In the genomic region with DNA sequence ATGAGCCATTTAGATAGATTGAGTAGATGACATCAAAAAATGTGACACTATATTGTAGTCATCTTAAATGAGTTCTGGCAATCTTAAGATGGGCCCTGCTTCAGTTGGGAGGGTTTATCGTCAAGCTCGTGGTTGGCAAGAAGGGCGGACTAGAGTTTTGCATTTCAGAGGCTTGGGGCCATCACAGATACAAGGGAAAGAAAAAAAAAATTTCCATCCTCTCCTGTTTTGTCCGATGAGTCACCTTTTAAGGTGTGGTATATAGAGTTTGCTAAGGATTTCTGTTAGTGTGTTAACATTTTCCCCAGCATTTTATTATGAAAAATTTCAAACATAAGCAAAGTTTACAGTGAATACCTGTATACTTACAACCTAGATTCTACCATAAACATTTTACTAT, we compare ENCODE assay signal across 37 cellular contexts. TPM values are rescaled to one million over a fixed set of nuclear protein-coding genes. Genes with fewer than 3 reads are reported as not detected.
DNase-seq lines count a peak whose midpoint lies in the region; ATAC-seq, FAIRE-seq and TF ChIP-seq lines count a peak whose summit lies in the region.
"Had no signal": no experiment of that assay in that cellular context is flagged by ENCODE, and none has a peak within 500 bp of the region (broad histone marks: within the 10 kb centered on the region; RNA-seq: fewer than 3 reads in every experiment).

No MANE protein-coding gene starts in this region.

- no peak for TF ChIP-seq EP300 in GM12878 (IDR thresholded peaks at IDR 0.05; ENCODE audit: borderline replicate concordance in 1 of 2, control insufficient read depth in 1 of 2, low read depth in 2 of 2, low read length in 2 of 2)

- no peak for TF ChIP-seq RAD21 in GM12878 (IDR thresholded peaks at IDR 0.05; ENCODE audit: insufficient read depth, low read depth, low read length)

- ATAC-seq in activated T-cell treated with anti-CD3 and anti-CD28 coated beads, Interleukin-2, amount 50 U/mL, for 4 hours, result no peak
- ATAC-seq in GM12878 (no peak), HG03342 (IDR thresholded peaks at IDR 0.05; ENCODE audit: unreplicated experiment) (no peak), GM21515 (IDR thresholded peaks at IDR 0.05; ENCODE audit: unreplicated experiment) (no peak)
- no peak for ATAC-seq in stimulated activated memory B cell treated with anti-CD40 and anti-IgM and Interleukin-4, amounts not matched to agents 10 μg/mL and 1 μg/mL and 100 μg/mL, for 72 hours
- ATAC-seq: activated CD8-positive, alpha-beta memory T cell treated with anti-CD3 and anti-CD28 coated beads, Interleukin-2, amount 10 ng/mL, durations not matched to agents 7 days and 5 days; effector memory CD8-positive, alpha-beta T cell; HepG2; left lung; pancreas had no signal

- in situ Hi-C loops in GM12878 (cut with MboI), result no loop called here

- H3K27me3 ChIP-seq in GM12878 (replicated peaks in 1 of 2; ENCODE audit: control insufficient read depth in 2 of 2, insufficient read depth in 2 of 2, low read length in 1 of 2), result no peaks in the 10 kb centered on the region
- H3K27me3 ChIP-seq: cardiac muscle cell, colonic mucosa, left lung, neural progenitor cell, pancreas, uterus had no signal

- no peak for TF ChIP-seq POLR2A in GM12878 (IDR thresholded peaks at IDR 0.05; ENCODE audit: low read depth, low read length)

- H3K4me3 Mint-ChIP-seq in activated T-cell treated with anti-CD3 and anti-CD28 coated beads, Interleukin-2, amount 50 U/mL, for 24 hours, result no peak overlapping the region
- no peak overlapping the region for H3K4me3 Mint-ChIP-seq in activated T-cell treated with anti-CD3 and anti-CD28 coated beads, Interleukin-2, amount 50 U/mL, for 4 hours
- no peak overlapping the region for H3K4me3 Mint-ChIP-seq in stimulated activated memory B cell treated with anti-CD40 and anti-IgM and Interleukin-4, amounts not matched to agents 10 μg/mL and 1 μg/mL and 100 μg/mL, for 72 hours
- H3K4me3 Mint-ChIP-seq: activated CD4-positive, alpha-beta T cell treated with anti-CD3 and anti-CD28 coated beads, Interleukin-2, amount 10 ng/mL, durations not matched to agents 24 days and 14 days; activated CD8-positive, alpha-beta memory T cell treated with anti-CD3 and anti-CD28 coated beads, Interleukin-2, amount 10 ng/mL, durations not matched to agents 7 days and 5 days; CD4-positive, CD25-positive, alpha-beta regulatory T cell; effector memory CD8-positive, alpha-beta T cell; neural progenitor cell; T-helper 2 cell treated with Interferon-gamma antibody and Interleukin-4, amounts not matched to agents 5 μg/mL and 100 μg/mL, for 36 hours had no signal

- H3K27ac Mint-ChIP-seq in activated T-cell treated with anti-CD3 and anti-CD28 coated beads, Interleukin-2, amount 50 U/mL, for 24 hours, result peak overlapping the region; percentile 78
- peak overlapping the region; percentile 40 for H3K27ac Mint-ChIP-seq in stimulated activated memory B cell treated with anti-CD40 and anti-IgM and Interleukin-4, amounts not matched to agents 10 μg/mL and 1 μg/mL and 100 μg/mL, for 72 hours
- H3K27ac Mint-ChIP-seq: activated CD4-positive, alpha-beta T cell treated with anti-CD3 and anti-CD28 coated beads, Interleukin-2, amount 10 ng/mL, durations not matched to agents 24 days and 14 days; activated naive CD4-positive, alpha-beta T cell treated with anti-CD3 and anti-CD28 coated beads, Interleukin-2, amount 50 U/mL, for 72 hours; activated T-helper 2 cell treated with anti-CD3 and anti-CD28 coated beads, Interferon-gamma antibody, Interleukin-2, Interleukin-4, amounts not matched to agents 10 μg/mL and 5 μg/mL and 100 μg/mL, durations not matched to agents 14 hours and 24 hours and 36 hours; neural progenitor cell; T-helper 2 cell treated with Interferon-gamma antibody and Interleukin-4, amounts not matched to agents 5 μg/mL and 100 μg/mL, for 36 hours had no signal

- no peaks in the 10 kb centered on the region for H3K9me3 Mint-ChIP-seq in activated T-cell treated with anti-CD3 and anti-CD28 coated beads, Interleukin-2, amount 50 U/mL, for 24 hours
- no peaks in the 10 kb centered on the region for H3K9me3 Mint-ChIP-seq in activated T-cell treated with anti-CD3 and anti-CD28 coated beads, Interleukin-2, amount 50 U/mL, for 4 hours
- no peaks in the 10 kb centered on the region for H3K9me3 Mint-ChIP-seq in stimulated activated memory B cell treated with anti-CD40 and anti-IgM and Interleukin-4, amounts not matched to agents 10 μg/mL and 1 μg/mL and 100 μg/mL, for 72 hours
- H3K9me3 Mint-ChIP-seq: activated CD4-positive, alpha-beta T cell treated with anti-CD3 and anti-CD28 coated beads, Interleukin-2, amount 10 ng/mL, durations not matched to agents 24 days and 14 days; activated naive CD4-positive, alpha-beta T cell treated with anti-CD3 and anti-CD28 coated beads, Interleukin-2, amount 50 U/mL, for 72 hours; activated T-helper 2 cell treated with anti-CD3 and anti-CD28 coated beads, Interferon-gamma antibody, Interleukin-2, Interleukin-4, amounts not matched to agents 10 μg/mL and 5 μg/mL and 100 μg/mL, durations not matched to agents 14 hours and 24 hours and 36 hours; CD4-positive, CD25-positive, alpha-beta regulatory T cell; effector memory CD8-positive, alpha-beta T cell; neural progenitor cell; T-helper 2 cell treated with Interferon-gamma antibody and Interleukin-4, amounts not matched to agents 5 μg/mL and 100 μg/mL, for 36 hours had no signal

- peaks cover 30 to 48% of the 10 kb centered on the region in 2 experiments for H3K36me3 ChIP-seq in GM12878 (ENCODE audit: control insufficient read depth in 2 of 2, insufficient read depth in 2 of 2, low read length in 1 of 2)
- H3K36me3 ChIP-seq: uterus had no signal

- BruUV-seq in GM12878 (replicated peaks; lab: Mats Ljungman, UMichigan), result no TSS peak

- peak overlapping the region; percentile 64; the same call in 1 of the 2 replicates for H3K27ac ChIP-seq in GM12878 (ENCODE audit: control insufficient read depth, insufficient read depth)
- H3K27ac ChIP-seq: cardiac muscle cell, colonic mucosa, left lung, neural progenitor cell, pancreas, uterus, VCaP had no signal

- H3K4me2 ChIP-seq in GM12878 (ENCODE audit: control insufficient read depth, insufficient read depth), result peak overlapping the region; percentile 89; the same call in 1 of the 2 replicates
- H3K4me2 ChIP-seq: neural progenitor cell had no signal

- H3K79me2 ChIP-seq in GM12878 (ENCODE audit: control insufficient read depth, insufficient read depth, low read length), result no peaks in the 10 kb centered on the region; the same call in none of the 2 replicates

- H3K9ac ChIP-seq in GM12878 (ENCODE audit: control insufficient read depth, insufficient read depth, low read length), result no peak overlapping the region
- H3K9ac ChIP-seq: neural progenitor cell had no signal

- H3K9me3 ChIP-seq in GM12878 (replicated peaks; ENCODE audit: control insufficient read depth, insufficient read depth, low read length), result no peaks in the 10 kb centered on the region
- H3K9me3 ChIP-seq: colonic mucosa, left lung, pancreas, uterus had no signal

- no peak overlapping the region for H3K4me3 ChIP-seq in GM12878
- H3K4me3 ChIP-seq: cardiac muscle cell, colonic mucosa, left lung, neural progenitor cell, pancreas, uterus had no signal

- SMC1A ChIA-PET in GM12878 (lab: Charles Lee; ENCODE audit: uncharacterized antibody, unreplicated experiment), result interaction anchor here (1.0 to 2.9 kb wide), 4 partner anchors 11 to 58 kb away, joined by 3 to 11 read pairs (median 6); no protein-coding TSS in a partner anchor

- no peaks in the 10 kb centered on the region for H3K27me3 Mint-ChIP-seq in activated T-cell treated with anti-CD3 and anti-CD28 coated beads, Interleukin-2, amount 50 U/mL, for 24 hours
- no peaks in the 10 kb centered on the region for H3K27me3 Mint-ChIP-seq in activated T-cell treated with anti-CD3 and anti-CD28 coated beads, Interleukin-2, amount 50 U/mL, for 4 hours (ENCODE audit: low read depth)
- no peaks in the 10 kb centered on the region for H3K27me3 Mint-ChIP-seq in stimulated activated memory B cell treated with anti-CD40 and anti-IgM and Interleukin-4, amounts not matched to agents 10 μg/mL and 1 μg/mL and 100 μg/mL, for 72 hours
- H3K27me3 Mint-ChIP-seq: activated CD4-positive, alpha-beta T cell treated with anti-CD3 and anti-CD28 coated beads, Interleukin-2, amount 10 ng/mL, durations not matched to agents 24 days and 14 days; activated CD8-positive, alpha-beta memory T cell treated with anti-CD3 and anti-CD28 coated beads, Interleukin-2, amount 10 ng/mL, durations not matched to agents 7 days and 5 days; CD4-positive, CD25-positive, alpha-beta regulatory T cell; effector memory CD8-positive, alpha-beta T cell had no signal

- WGBS in GM12878 (ENCODE audit: insufficient coverage, insufficient replicate concordance, low lambda C conversion rate, missing lambda C conversion rate), result 71% methylated on average over 4 of the region's 4 CpGs

- POLR2A ChIA-PET in GM12878 (lab: Charles Lee), result no interaction called here

- CTCF ChIA-PET in GM12878 (lab: Yijun Ruan, JAX), result interaction anchor here (0.7 to 9.5 kb wide), 5 partner anchors 21 to 98 kb away, joined by 3 to 84 read pairs (median 4); no protein-coding TSS in a partner anchor

- peaks cover 94% of the 10 kb centered on the region for H3K36me3 Mint-ChIP-seq in activated T-cell treated with anti-CD3 and anti-CD28 coated beads, Interleukin-2, amount 50 U/mL, for 24 hours (ENCODE audit: low read depth)
- peaks cover 58% of the 10 kb centered on the region for H3K36me3 Mint-ChIP-seq in activated T-cell treated with anti-CD3 and anti-CD28 coated beads, Interleukin-2, amount 50 U/mL, for 4 hours (ENCODE audit: insufficient read depth)
- H3K36me3 Mint-ChIP-seq in stimulated activated memory B cell treated with anti-CD40 and anti-IgM and Interleukin-4, amounts not matched to agents 10 μg/mL and 1 μg/mL and 100 μg/mL, for 72 hours, result peaks cover 70% of the 10 kb centered on the region

- DNase-seq in activated T-cell treated with anti-CD3 and anti-CD28 coated beads, Interleukin-2, amount 50 U/mL, for 24 hours, result no peak
- no peak for DNase-seq in activated T-cell treated with anti-CD3 and anti-CD28 coated beads, Interleukin-2, amount 50 U/mL, for 4 hours
- DNase-seq in LoVo (ENCODE audit: low spot score) (peak; percentile 26), GM12878 (ENCODE audit: low read depth, low spot score) (no peak), globus pallidus (ENCODE audit: low spot score) (no peak)
- DNase-seq: activated CD4-positive, alpha-beta T cell treated with anti-CD3 and anti-CD28 coated beads, Interleukin-2, amount 10 ng/mL, durations not matched to agents 24 days and 14 days; activated CD8-positive, alpha-beta memory T cell treated with anti-CD3 and anti-CD28 coated beads, Interleukin-2, amount 10 ng/mL, durations not matched to agents 7 days and 5 days; AML-193; aorta; Calu3; CD4-positive, CD25-positive, alpha-beta regulatory T cell; colonic mucosa; DMS79 treated with DMSO at 0.1 percent for 48 hours; effector memory CD8-positive, alpha-beta T cell; erythroblast; GF-D8; head of caudate nucleus; left lung; NCI-H1092; NCI-H1694; pancreas; retina; stimulated activated naive CD4-positive, alpha-beta T cell; uterus had no signal

- H2AFZ ChIP-seq in GM12878 (ENCODE audit: control insufficient read depth, low read depth, low read length), result no peak overlapping the region
- H2AFZ ChIP-seq: neural progenitor cell had no signal

- intact Hi-C loops in GM12878 (cut with micrococcal nuclease; ENCODE audit: unreplicated experiment), result loop anchor here (5.0 kb wide), 1 partner anchor 60 kb away; a partner anchor contains a TSS

- H4K20me1 ChIP-seq in GM12878 (ENCODE audit: control insufficient read depth, insufficient read depth), result no peaks in the 10 kb centered on the region; the same call in 1 of the 2 replicates

- H3K4me1 ChIP-seq in GM12878 (ENCODE audit: control insufficient read depth, insufficient read depth, low read length), result peaks cover 24% of the 10 kb centered on the region
- H3K4me1 ChIP-seq: neural progenitor cell, pancreas, uterus had no signal

- FAIRE-seq in GM12878 (lab: Jason Lieb, UNC), result no peak
- FAIRE-seq: HepG2, islet of Langerhans, pancreas, RCC 7860 had no signal

- TF ChIP-seq CTCF in GM12878 (IDR thresholded peaks at IDR 0.05 in 2 of 3, conservative IDR thresholded peaks at IDR 0.05 in 1 of 3; ENCODE audit: control insufficient read depth in 2 of 3, extremely low read depth in 1 of 3, insufficient read depth in 1 of 3, low read depth in 3 of 3, low read length in 3 of 3), result no peak

- H3K4me1 Mint-ChIP-seq in activated T-cell treated with anti-CD3 and anti-CD28 coated beads, Interleukin-2, amount 50 U/mL, for 24 hours (ENCODE audit: low read depth), result peaks cover 33% of the 10 kb centered on the region
- peaks cover 11% of the 10 kb centered on the region for H3K4me1 Mint-ChIP-seq in activated T-cell treated with anti-CD3 and anti-CD28 coated beads, Interleukin-2, amount 50 U/mL, for 4 hours (ENCODE audit: low read depth)
- peaks cover 10% of the 10 kb centered on the region for H3K4me1 Mint-ChIP-seq in stimulated activated memory B cell treated with anti-CD40 and anti-IgM and Interleukin-4, amounts not matched to agents 10 μg/mL and 1 μg/mL and 100 μg/mL, for 72 hours
- H3K4me1 Mint-ChIP-seq: neural progenitor cell had no signal

- RAD21 ChIA-PET in GM12878 (lab: Charles Lee; ENCODE audit: unreplicated experiment), result interaction anchor here (1.5 to 4.0 kb wide), 2 partner anchors 13 to 18 kb away, joined by 3 to 14 read pairs; no protein-coding TSS in a partner anchor

RNA-seq across cellular contexts. Expression of a gene that starts 31.8 kb away (rescaled TPM):
- total RNA-seq in activated T-cell treated with anti-CD3 and anti-CD28 coated beads, Interleukin-2, amount 50 U/mL, for 4 hours, result under 1 TPM; 0.24 to 0.56 (median 0.24) TPM
- total RNA-seq in GM12878 (2013; cell fraction: nucleolus; rRNA removed), result 6.3 and 8.8 TPM in 2 replicates
- total RNA-seq in GM12878 (2014; rRNA removed) (under 0.01 and 0.11 TPM in 2 replicates), GM12878 (2014; rRNA removed; fragmentation: Illumina TruSeq; extraction: Trizol) (0.04 and 0.05 TPM in 2 replicates), GM12878 (2021) (0.18 and 0.21 TPM in 2 replicates)
- polyA plus RNA-seq in GM12878 (2011; ENCODE audit: low read depth), result 0.17 TPM
- polyA plus RNA-seq in GM12878 (2011; rRNA removed) (0.03 and 0.04 TPM in 2 replicates), GM12878 (2014; fragmentation: Illumina TruSeq; extraction: Trizol) (0.08 and 0.13 TPM in 2 replicates), GM12878 (2014; fragmentation: Nextera tagmentation; extraction: Ambion mirVana) (not detected), GM12878 (2014; rRNA removed) (0.10 and 0.30 TPM in 2 replicates), GM12878 (2016; fragmentation: Nextera tagmentation; extraction: Ambion mirVana) (under 1 TPM; 0.05 to 0.07 TPM)
- polyA plus RNA-seq in GM12878 (2011; cell fraction: cytosol; rRNA removed), result 0.03 and 0.08 TPM in 2 replicates
- 0.43 and 0.51 TPM in 2 replicates for polyA plus RNA-seq in GM12878 (2011; cell fraction: nucleus; rRNA removed)
- polyA plus RNA-seq in GM12878 (2012), result 0.28 and 0.51 TPM in 2 replicates
- 0.05 TPM in 1 of 2 replicates, not detected in the other for polyA minus RNA-seq in GM12878 (2011; rRNA and poly(A)+ RNA removed)
- polyA minus RNA-seq in GM12878 (2011; cell fraction: cytosol; rRNA and poly(A)+ RNA removed), result not detected in 2 replicates
- polyA minus RNA-seq in GM12878 (2011; cell fraction: nucleus; rRNA and poly(A)+ RNA removed), result 0.12 and 0.19 TPM in 2 replicates
- total RNA-seq: H4 had no signal
